ENCODE assay signal across 1 cellular context in genomic region chr2:187552959-187553681, GRCh38.
TF ChIP-seq lines count a peak whose summit lies in the region.

No MANE protein-coding gene starts in this region.

TF ChIP-seq in K562, 482 proteins besides CTCF, POLR2A, EP300 and RAD21 (continued from another document and continues in another):
- TF ChIP-seq ZNF592 (IDR thresholded peaks at IDR 0.05) (0 out of 2 replicates have a peak, but pooled peaks have one; percentile 42), PRDM10 (IDR thresholded peaks at IDR 0.05; ENCODE audit: partially characterized antibody) (no peak), L3MBTL2 (IDR thresholded peaks at IDR 0.05) (peak; percentile 17; the same call in 1 of the 2 replicates), ZNF197 (CRISPR knock-in tag; IDR thresholded peaks at IDR 0.05; ENCODE audit: low read depth) (no peak), REST (CRISPR knock-in tag; IDR thresholded peaks at IDR 0.05; ENCODE audit: low read depth) (no peak), ZNF23 (CRISPR knock-in tag; IDR thresholded peaks at IDR 0.05) (no peak), ZNF584 (CRISPR knock-in tag; IDR thresholded peaks at IDR 0.05; ENCODE audit: low read depth) (no peak), ARID2 (IDR thresholded peaks at IDR 0.05) (no peak), PURB (CRISPR knock-in tag; IDR thresholded peaks at IDR 0.05; ENCODE audit: low read depth) (no peak), ARID4B (CRISPR knock-in tag; IDR thresholded peaks at IDR 0.05) (no peak), NR3C1 (CRISPR knock-in tag; IDR thresholded peaks at IDR 0.05) (no peak), FOXP4 (CRISPR knock-in tag; IDR thresholded peaks at IDR 0.05; ENCODE audit: borderline replicate concordance) (no peak), ZNF644 (tag; IDR thresholded peaks at IDR 0.05; ENCODE audit: low read depth) (no peak), ZBTB9 (CRISPR knock-in tag; IDR thresholded peaks at IDR 0.05) (no peak), ZNF75A (CRISPR knock-in tag; IDR thresholded peaks at IDR 0.05) (no peak), ETS2 (tag; IDR thresholded peaks at IDR 0.05; ENCODE audit: borderline replicate concordance, poor library complexity, severe bottlenecking) (no peak), TBL1XR1 (IDR thresholded peaks at IDR 0.05; ENCODE audit: low read length in 2 of 2) (peak in 1 of 2 experiments; percentile 31; a peak in 1 of 4 replicates), MEF2D (tag; conservative IDR thresholded peaks at IDR 0.05; ENCODE audit: low read depth) (peak; percentile 39; the same call in 1 of the 2 replicates), PATZ1 (CRISPR knock-in tag; IDR thresholded peaks at IDR 0.05; ENCODE audit: borderline replicate concordance) (no peak), KLF13 (tag; IDR thresholded peaks at IDR 0.05; ENCODE audit: borderline replicate concordance, low read depth) (no peak), SPI1 (IDR thresholded peaks at IDR 0.05; ENCODE audit: borderline replicate concordance, low read depth, low read length) (no peak), HDAC3 (IDR thresholded peaks at IDR 0.05; ENCODE audit: borderline replicate concordance, partially characterized antibody) (peak; percentile 7)
- TF ChIP-seq, protein P1, sequence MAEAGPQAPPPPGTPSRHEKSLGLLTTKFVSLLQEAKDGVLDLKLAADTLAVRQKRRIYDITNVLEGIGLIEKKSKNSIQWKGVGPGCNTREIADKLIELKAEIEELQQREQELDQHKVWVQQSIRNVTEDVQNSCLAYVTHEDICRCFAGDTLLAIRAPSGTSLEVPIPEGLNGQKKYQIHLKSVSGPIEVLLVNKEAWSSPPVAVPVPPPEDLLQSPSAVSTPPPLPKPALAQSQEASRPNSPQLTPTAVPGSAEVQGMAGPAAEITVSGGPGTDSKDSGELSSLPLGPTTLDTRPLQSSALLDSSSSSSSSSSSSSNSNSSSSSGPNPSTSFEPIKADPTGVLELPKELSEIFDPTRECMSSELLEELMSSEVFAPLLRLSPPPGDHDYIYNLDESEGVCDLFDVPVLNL (CRISPR knock-in tag; IDR thresholded peaks at IDR 0.05; ENCODE audit: low read depth): no peak
- TF ChIP-seq, protein P2, sequence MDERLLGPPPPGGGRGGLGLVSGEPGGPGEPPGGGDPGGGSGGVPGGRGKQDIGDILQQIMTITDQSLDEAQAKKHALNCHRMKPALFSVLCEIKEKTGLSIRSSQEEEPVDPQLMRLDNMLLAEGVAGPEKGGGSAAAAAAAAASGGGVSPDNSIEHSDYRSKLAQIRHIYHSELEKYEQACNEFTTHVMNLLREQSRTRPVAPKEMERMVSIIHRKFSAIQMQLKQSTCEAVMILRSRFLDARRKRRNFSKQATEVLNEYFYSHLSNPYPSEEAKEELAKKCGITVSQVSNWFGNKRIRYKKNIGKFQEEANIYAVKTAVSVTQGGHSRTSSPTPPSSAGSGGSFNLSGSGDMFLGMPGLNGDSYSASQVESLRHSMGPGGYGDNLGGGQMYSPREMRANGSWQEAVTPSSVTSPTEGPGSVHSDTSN (CRISPR knock-in tag; IDR thresholded peaks at IDR 0.05; ENCODE audit: low read depth): no peak
- TF ChIP-seq, protein P2 (tag; conservative IDR thresholded peaks at IDR 0.05; ENCODE audit: low read depth): no peak
